Comparison of ENCODE assay signal across 1 cellular context in genomic region chr2:86105969-86106945, GRCh38.
TF ChIP-seq lines count a peak whose summit lies in the region.

Gene PTCD3, plus strand, starts transcription at chr2:86106235. Its CDS starts 13 bp downstream, at chr2:86106248.

TF ChIP-seq in K562, 482 proteins besides CTCF, POLR2A, EP300 and RAD21 (continued from another document and continues in another):
- TF ChIP-seq ZBTB40 (IDR thresholded peaks at IDR 0.05) (peak; percentile 52), ZBTB40 (CRISPR knock-in tag; IDR thresholded peaks at IDR 0.05) (no peak), POLR2AphosphoS5 (IDR thresholded peaks at IDR 0.05; ENCODE audit: control insufficient read depth, insufficient read depth, low read depth, low read length) (peak; percentile 92), E4F1 (CRISPR knock-in tag; IDR thresholded peaks at IDR 0.05; ENCODE audit: borderline replicate concordance) (no peak), MLX (CRISPR knock-in tag; conservative IDR thresholded peaks at IDR 0.05) (no peak), ZNF707 (CRISPR knock-in tag; conservative IDR thresholded peaks at IDR 0.05) (no peak), EWSR1 (IDR thresholded peaks at IDR 0.05; ENCODE audit: borderline replicate concordance, low read depth, partially characterized antibody) (no peak), BRF2 (IDR thresholded peaks at IDR 0.05; ENCODE audit: borderline replicate concordance, insufficient read depth, insufficient read length) (no peak), DDX20 (tag; IDR thresholded peaks at IDR 0.05; ENCODE audit: low read depth) (no peak), KAT8 (IDR thresholded peaks at IDR 0.05; ENCODE audit: low read depth) (no peak), ZNF785 (CRISPR knock-in tag; IDR thresholded peaks at IDR 0.05) (no peak), THAP12 (CRISPR knock-in tag; IDR thresholded peaks at IDR 0.05) (no peak), MBD2 (IDR thresholded peaks at IDR 0.05; ENCODE audit: borderline replicate concordance, low read depth) (peak; percentile 96), ZNF444 (CRISPR knock-in tag; IDR thresholded peaks at IDR 0.05) (no peak), FOXO4 (CRISPR knock-in tag; IDR thresholded peaks at IDR 0.05) (no peak), BACH1 (tag; IDR thresholded peaks at IDR 0.05) (no peak), CREB5 (CRISPR knock-in tag; IDR thresholded peaks at IDR 0.05) (no peak), ZHX1 (conservative IDR thresholded peaks at IDR 0.05; ENCODE audit: low read length) (0 out of 2 replicates have a peak, but pooled peaks have one; percentile 27), MTA3 (IDR thresholded peaks at IDR 0.05; ENCODE audit: borderline replicate concordance) (peak; percentile 75), SAP30 (IDR thresholded peaks at IDR 0.05; ENCODE audit: borderline replicate concordance, insufficient read depth, low read depth, low read length, poor library complexity, severe bottlenecking) (peak; percentile 64), NFIX (CRISPR knock-in tag; IDR thresholded peaks at IDR 0.05; ENCODE audit: low read depth) (no peak), ZNF655 (CRISPR knock-in tag; IDR thresholded peaks at IDR 0.05) (no peak), NUFIP1 (IDR thresholded peaks at IDR 0.05; ENCODE audit: partially characterized antibody) (peak; percentile 61), MTF1 (CRISPR knock-in tag; IDR thresholded peaks at IDR 0.05; ENCODE audit: borderline replicate concordance) (no peak), GMEB1 (CRISPR knock-in tag; IDR thresholded peaks at IDR 0.05) (peak; percentile 84), TRIM28 (IDR thresholded peaks at IDR 0.05) (0 out of 2 replicates have a peak, but pooled peaks have one; percentile 11), L3MBTL2 (IDR thresholded peaks at IDR 0.05) (no peak), ZNF282 (CRISPR knock-in tag; IDR thresholded peaks at IDR 0.05) (no peak), SRF (CRISPR knock-in tag; IDR thresholded peaks at IDR 0.05) (peak in 1 of 2 experiments; percentile 31; a peak in 1 of 4 replicates)
